Comparison of ENCODE assay signal across 31 cellular contexts in the genomic region with DNA sequence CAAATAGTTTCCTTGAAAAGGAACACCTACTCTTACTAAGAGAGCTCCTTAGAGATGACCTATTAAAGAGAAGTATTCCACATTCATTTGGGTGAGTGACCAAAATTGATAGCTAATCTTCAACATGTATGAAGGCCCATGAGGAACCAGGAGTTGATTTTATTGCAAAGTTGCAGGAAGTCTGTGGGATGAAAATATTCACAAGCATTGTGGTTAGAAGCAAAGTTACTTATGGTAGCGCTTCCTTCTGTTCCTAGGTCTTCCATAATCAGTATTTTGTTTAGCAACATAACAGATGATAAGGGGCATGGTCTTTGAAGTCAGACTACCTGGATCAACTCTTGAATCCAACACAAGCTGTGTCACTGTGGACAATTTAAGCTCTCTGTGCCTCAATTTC.
"Had no signal": no experiment of that assay in that cellular context is flagged by ENCODE, and none has a peak within 500 bp of the region (broad histone marks: within the 10 kb centered on the region; RNA-seq: fewer than 3 reads in every experiment).

No MANE protein-coding gene starts in this region.

- ATAC-seq: K562, Panc1 had no signal

- DNase-seq: activated CD4-positive, alpha-beta memory T cell treated with anti-CD3 and anti-CD28 coated beads, Interleukin-2, amount 10 ng/mL, durations not matched to agents 7 days and 5 days; activated CD4-positive, alpha-beta T cell treated with anti-CD3 and anti-CD28 coated beads for 1 hour; activated CD4-positive, alpha-beta T cell treated with anti-CD3 and anti-CD28 coated beads for 48 hours; activated CD4-positive, CD25-positive, alpha-beta regulatory T cell; activated gamma-delta T cell; activated naive CD4-positive, alpha-beta T cell treated with Interleukin-2 at 50 U/mL for 16 hours; activated naive CD8-positive, alpha-beta T cell treated with anti-CD3 and anti-CD28 coated beads, Interleukin-2, amount 10 ng/mL, durations not matched to agents 7 days and 5 days; activated T-cell treated with anti-CD3 and anti-CD28 coated beads, Interleukin-2, amount 50 U/mL, for 24 hours; amygdala; colonic mucosa; Karpas-422; MG63; NCI-H1092; NCI-H1436 treated with DMSO at 0.1 percent for 48 hours; NCI-H1694 treated with DMSO at 0.1 percent for 48 hours; NCI-H2029; NCI-H2171; NCI-H510A; NCI-H526; NCI-H748 treated with DMSO at 0.1 percent for 48 hours; NK-92 treated with Interleukin-12 subunit alpha and Interleukin-12 subunit beta, amount 100 ng/mL, for 24 hours; SHP77 treated with DMSO at 0.1 percent for 48 hours; SW 1271; T-helper 1 cell; T-helper 2 cell; T-helper 9 cell; WERI-Rb-1 had no signal

- H3K4me3 ChIP-seq: ascending aorta, cardiac muscle cell, colonic mucosa, K562, MG63 had no signal
